Comparison of ENCODE assay signal across 1 cellular context in the genomic region with DNA sequence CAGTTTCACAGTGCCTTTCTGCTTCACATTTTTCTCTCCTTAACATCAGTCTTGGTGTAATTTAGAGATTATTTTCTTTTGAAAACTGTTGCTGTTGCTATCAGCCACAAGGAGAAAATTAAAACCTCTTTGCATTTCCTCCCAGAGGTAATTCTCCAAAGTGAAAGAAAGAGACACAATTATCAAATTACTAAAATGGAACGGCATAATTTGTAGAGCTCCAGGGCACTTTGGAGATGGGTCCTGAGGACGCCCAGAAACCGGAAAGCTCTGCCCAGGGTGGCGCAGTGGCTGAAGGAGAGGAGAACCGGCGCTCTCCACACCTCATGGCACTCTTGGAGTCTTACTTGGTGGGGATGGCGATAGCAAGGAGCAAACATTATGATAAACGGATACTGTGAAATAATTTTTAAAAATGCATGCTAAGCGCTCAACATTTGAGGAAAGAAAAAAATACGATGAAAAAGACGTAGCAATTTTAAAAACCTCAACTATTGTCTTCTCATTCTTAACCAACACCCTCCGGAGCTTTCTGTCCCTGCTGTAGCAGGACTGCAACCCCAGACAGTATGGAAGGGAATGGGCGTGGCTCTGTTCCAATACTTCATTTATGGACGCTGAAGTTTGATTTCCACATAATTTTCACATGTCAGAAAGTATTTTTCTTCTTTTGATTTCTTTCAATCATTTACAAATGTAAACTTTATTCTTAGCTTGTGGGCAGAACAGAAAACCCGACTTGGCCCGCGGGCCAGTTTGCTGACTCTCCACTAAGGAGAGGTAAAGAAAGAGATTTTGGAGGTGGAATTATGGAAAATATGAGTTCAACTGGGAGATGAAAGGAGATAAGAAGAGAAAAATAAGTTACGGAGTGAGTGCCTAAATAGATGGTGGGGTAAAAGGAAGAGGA.
TF ChIP-seq lines count a peak whose summit lies in the region.

No MANE protein-coding gene starts in this region.

TF ChIP-seq in GM23338, 12 proteins besides CTCF, POLR2A, EP300 and RAD21 (continued from another document):
- TF ChIP-seq, protein P1, sequence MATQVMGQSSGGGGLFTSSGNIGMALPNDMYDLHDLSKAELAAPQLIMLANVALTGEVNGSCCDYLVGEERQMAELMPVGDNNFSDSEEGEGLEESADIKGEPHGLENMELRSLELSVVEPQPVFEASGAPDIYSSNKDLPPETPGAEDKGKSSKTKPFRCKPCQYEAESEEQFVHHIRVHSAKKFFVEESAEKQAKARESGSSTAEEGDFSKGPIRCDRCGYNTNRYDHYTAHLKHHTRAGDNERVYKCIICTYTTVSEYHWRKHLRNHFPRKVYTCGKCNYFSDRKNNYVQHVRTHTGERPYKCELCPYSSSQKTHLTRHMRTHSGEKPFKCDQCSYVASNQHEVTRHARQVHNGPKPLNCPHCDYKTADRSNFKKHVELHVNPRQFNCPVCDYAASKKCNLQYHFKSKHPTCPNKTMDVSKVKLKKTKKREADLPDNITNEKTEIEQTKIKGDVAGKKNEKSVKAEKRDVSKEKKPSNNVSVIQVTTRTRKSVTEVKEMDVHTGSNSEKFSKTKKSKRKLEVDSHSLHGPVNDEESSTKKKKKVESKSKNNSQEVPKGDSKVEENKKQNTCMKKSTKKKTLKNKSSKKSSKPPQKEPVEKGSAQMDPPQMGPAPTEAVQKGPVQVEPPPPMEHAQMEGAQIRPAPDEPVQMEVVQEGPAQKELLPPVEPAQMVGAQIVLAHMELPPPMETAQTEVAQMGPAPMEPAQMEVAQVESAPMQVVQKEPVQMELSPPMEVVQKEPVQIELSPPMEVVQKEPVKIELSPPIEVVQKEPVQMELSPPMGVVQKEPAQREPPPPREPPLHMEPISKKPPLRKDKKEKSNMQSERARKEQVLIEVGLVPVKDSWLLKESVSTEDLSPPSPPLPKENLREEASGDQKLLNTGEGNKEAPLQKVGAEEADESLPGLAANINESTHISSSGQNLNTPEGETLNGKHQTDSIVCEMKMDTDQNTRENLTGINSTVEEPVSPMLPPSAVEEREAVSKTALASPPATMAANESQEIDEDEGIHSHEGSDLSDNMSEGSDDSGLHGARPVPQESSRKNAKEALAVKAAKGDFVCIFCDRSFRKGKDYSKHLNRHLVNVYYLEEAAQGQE (IDR thresholded peaks at IDR 0.05; ENCODE audit: unreplicated experiment) = no peak
